In genomic region chr11:57711414-57712255, GRCh38 we compare ENCODE assay signal across 8 cellular contexts. TPM values are rescaled to one million over a fixed set of nuclear protein-coding genes. Genes with fewer than 3 reads are reported as not detected.
DNase-seq lines count a peak whose midpoint lies in the region; ATAC-seq and TF ChIP-seq lines count a peak whose summit lies in the region.

Gene MED19, minus strand, starts transcription at chr11:57712215. Its CDS starts 36 bp downstream, at chr11:57712179.

- no peaks in the 10 kb centered on the region for H3K9me3 Mint-ChIP-seq in activated naive CD8-positive, alpha-beta T cell treated with anti-CD3 and anti-CD28 coated beads, Interleukin-2, amount 10 ng/mL, durations not matched to agents 7 days and 5 days

- intact Hi-C loops in posterior vena cava (cut with DNase I), result no loop called here

- H3K4me3 Mint-ChIP-seq in activated naive CD8-positive, alpha-beta T cell treated with anti-CD3 and anti-CD28 coated beads, Interleukin-2, amount 10 ng/mL, durations not matched to agents 7 days and 5 days, result peak within 1 kb of the TSS; percentile 97

- H3K36me3 Mint-ChIP-seq in activated naive CD8-positive, alpha-beta T cell treated with anti-CD3 and anti-CD28 coated beads, Interleukin-2, amount 10 ng/mL, durations not matched to agents 7 days and 5 days, result peaks cover 6% of the 10 kb centered on the region

- TF ChIP-seq POLR2A in NB4 (IDR thresholded peaks at IDR 0.05; ENCODE audit: extremely low read depth, insufficient read length), result no peak

- peak within 1 kb of the TSS; percentile 96 for H3K4me3 ChIP-seq in NB4 (ENCODE audit: low read depth, low read length)
- peak within 1 kb of the TSS; percentile 68 for H3K4me3 ChIP-seq in cardiac muscle cell

- peak within 1 kb of the TSS; percentile 90 for H3K27ac ChIP-seq in cardiac muscle cell

- no peaks in the 10 kb centered on the region for H3K9me3 ChIP-seq in cardiac muscle cell (ENCODE audit: low read depth)

- peak; percentile 40 for ATAC-seq in HG02571 (IDR thresholded peaks at IDR 0.05; ENCODE audit: unreplicated experiment)
- peak; percentile 41 for ATAC-seq in activated naive CD8-positive, alpha-beta T cell treated with anti-CD3 and anti-CD28 coated beads, Interleukin-2, amount 10 ng/mL, durations not matched to agents 7 days and 5 days (ENCODE audit: low read depth)

- peak within 1 kb of the TSS; percentile 93 for H3K27ac Mint-ChIP-seq in activated naive CD8-positive, alpha-beta T cell treated with anti-CD3 and anti-CD28 coated beads, Interleukin-2, amount 10 ng/mL, durations not matched to agents 7 days and 5 days

- H3K27me3 Mint-ChIP-seq in activated naive CD8-positive, alpha-beta T cell treated with anti-CD3 and anti-CD28 coated beads, Interleukin-2, amount 10 ng/mL, durations not matched to agents 7 days and 5 days, result no peaks in the 10 kb centered on the region

- peaks cover 36% of the 10 kb centered on the region for H3K4me1 Mint-ChIP-seq in activated naive CD8-positive, alpha-beta T cell treated with anti-CD3 and anti-CD28 coated beads, Interleukin-2, amount 10 ng/mL, durations not matched to agents 7 days and 5 days

- no peaks in the 10 kb centered on the region for H3K27me3 ChIP-seq in cardiac muscle cell

- peaks cover 15% of the 10 kb centered on the region for H3K4me1 ChIP-seq in cardiac muscle cell (ENCODE audit: low read depth)

- POLR2A ChIA-PET in activated naive CD8-positive, alpha-beta T cell treated with anti-CD3 and anti-CD28 coated beads, Interleukin-2, amount 10 ng/mL, durations not matched to agents 7 days and 5 days (lab: Charles Lee), result interaction anchor here (0.6 to 2.9 kb wide), 9 partner anchors 8 to 222 kb away, joined by 3 to 17 read pairs (median 5); partner anchors contain the start of gene SELENOH

- DNase-seq in GM04504 (ENCODE audit: low read depth), result peak; percentile 32
- peak; percentile 83 for DNase-seq in NB4 (ENCODE audit: low read depth)
- peak; percentile 79 for DNase-seq in SKM-1 treated with dmso at 0.1 percent for 144 hours (lab: John Stamatoyannopoulos, UW; ENCODE audit: unreplicated experiment)
- peak; percentile 78 for DNase-seq in activated naive CD8-positive, alpha-beta T cell treated with anti-CD3 and anti-CD28 coated beads, Interleukin-2, amount 10 ng/mL, durations not matched to agents 7 days and 5 days
- peak; percentile 80 to 88 for DNase-seq in cardiac muscle cell (ENCODE audit: low read depth in 1 of 2, low spot score in 1 of 2)
- DNase-seq in posterior vena cava (ENCODE audit: low spot score), result peak; percentile 94
- DNase-seq in ureter (ENCODE audit: low spot score), result peak; percentile 88

- no peak for TF ChIP-seq CTCF in NB4 (IDR thresholded peaks at IDR 0.05; ENCODE audit: low read depth, low read length)
- TF ChIP-seq CTCF in cardiac muscle cell (IDR thresholded peaks at IDR 0.05; ENCODE audit: low read depth, low read length), result no peak

- no peaks in the 10 kb centered on the region for H3K36me3 ChIP-seq in cardiac muscle cell

RNA-seq across cellular contexts. Expression of gene MED19, which starts in this region (rescaled TPM):
- 10 to 100 TPM; 13.1 to 14.0 TPM for total RNA-seq in activated naive CD8-positive, alpha-beta T cell treated with anti-CD3 and anti-CD28 coated beads, Interleukin-2, amount 10 ng/mL, durations not matched to agents 7 days and 5 days
- total RNA-seq in cardiac muscle cell, result 20.2 and 48.4 TPM in 2 replicates
- 33.7 and 37.0 TPM in 2 replicates for polyA plus RNA-seq in cardiac muscle cell
- 1 to 10 TPM; 8.6 to 9.8 TPM for total RNA-seq in posterior vena cava
- 12.7 TPM for total RNA-seq in ureter

Comparison
In these comparisons a context has a peak if more than half of its experiments do, and no peak if none do; other contexts are left out.
1. Peak in every context shown above with its lines: DNase-seq, ATAC-seq, H3K4me3 ChIP-seq and H3K27ac ChIP-seq.
2. DNase-seq: peak in every context shown above with its lines; median percentile 94 in posterior vena cava; 88 in ureter; 84 in cardiac muscle cell; 83 in NB4; 79 in SKM-1 treated with dmso at 0.1 percent for 144 hours; 78 in activated naive CD8-positive, alpha-beta T cell treated with anti-CD3 and anti-CD28 coated beads, Interleukin-2, amount 10 ng/mL, durations not matched to agents 7 days and 5 days; 32 in GM04504.